In the genomic region with DNA sequence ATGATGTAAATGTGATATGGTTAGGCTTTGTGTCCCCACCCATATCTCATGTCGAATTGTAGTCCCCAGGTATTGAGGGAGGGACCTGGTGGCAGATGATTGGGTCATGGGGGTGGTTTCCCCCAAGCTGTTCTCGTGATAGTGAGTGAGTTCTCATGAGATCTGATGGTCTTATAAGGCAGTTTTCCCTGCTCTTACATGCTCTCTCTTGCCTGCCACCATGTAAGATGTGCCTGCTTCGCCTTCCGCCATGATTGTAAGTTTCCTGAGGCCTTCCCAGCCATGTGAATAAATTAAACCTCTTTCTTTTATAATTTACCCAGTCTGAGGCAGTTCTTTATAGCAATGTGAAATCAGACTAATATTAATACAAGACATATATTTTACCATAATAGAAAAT, we compare ENCODE assay signal across 27 cellular contexts. TPM values are rescaled to one million over a fixed set of nuclear protein-coding genes. Genes with fewer than 3 reads are reported as not detected.
"Had no signal": no experiment of that assay in that cellular context is flagged by ENCODE, and none has a peak within 500 bp of the region (broad histone marks: within the 10 kb centered on the region; RNA-seq: fewer than 3 reads in every experiment).

No MANE protein-coding gene starts in this region.

- H3K36me3 ChIP-seq: stomach, suprapubic skin, thoracic aorta, thyroid gland, tibial artery, tibial nerve, transverse colon, upper lobe of left lung, upper lobe of right lung, uterus, vagina had no signal

- H3K4me1 ChIP-seq: stomach, suprapubic skin, testis, thyroid gland, tibial artery, tibial nerve, transverse colon, upper lobe of left lung, upper lobe of right lung, uterus, vagina had no signal

- H3K9me3 ChIP-seq: stomach, suprapubic skin, testis, thoracic aorta, thyroid gland, tibial artery, tibial nerve, transverse colon, upper lobe of left lung, upper lobe of right lung, uterus, vagina had no signal

- FAIRE-seq: urothelium cell line had no signal

- DNase-seq: stimulated activated CD4-positive, alpha-beta T cell treated with anti-CD3 and anti-CD28 coated beads, Interleukin-2, amount 100 ng/mL, for 48 hours; stimulated activated CD4-positive, alpha-beta T cell treated with anti-CD3 and anti-CD28 coated beads, Interleukin-4, amount 100 ng/mL, for 1 hour; stimulated activated CD4-positive, alpha-beta T cell treated with anti-CD3 and anti-CD28 coated beads, Interleukin-4, amount 100 ng/mL, for 24 hours; stimulated activated CD4-positive, alpha-beta T cell treated with anti-CD3 and anti-CD28 coated beads, Interleukin-4, amount 100 ng/mL, for 4 hours; stimulated activated CD8-positive, alpha-beta memory T cell treated with anti-CD3 and anti-CD28 coated beads, Interleukin-4, amount 100 ng/mL, for 48 hours; stimulated activated naive B cell treated with anti-CD40 and anti-IgM and Interleukin-4, amounts not matched to agents 10 μg/mL and 1 μg/mL and 100 μg/mL, for 72 hours; stimulated activated naive CD4-positive, alpha-beta T cell; stimulated activated naive CD4-positive, alpha-beta T cell treated with Interleukin-2 at 50 U/mL for 16 hours; stimulated activated naive CD8-positive, alpha-beta T cell treated with anti-CD3 and anti-CD28 coated beads, Interleukin-15, amount 100 ng/mL, for 72 hours; stimulated activated naive CD8-positive, alpha-beta T cell treated with anti-CD3 and anti-CD28 coated beads, Interleukin-15, Interleukin-2, amounts not matched to agents 100 U/mL and 50 U/mL, for 24 hours; stomach; substantia nigra; testis; thyroid gland; tibial artery; transverse colon; trophoblast cell; upper lobe of left lung; uterus had no signal

- H3K27ac ChIP-seq: stomach, suprapubic skin, testis, thoracic aorta, thyroid gland, tibial artery, tibial nerve, transverse colon, upper lobe of left lung, upper lobe of right lung, uterus, vagina had no signal

- H3K27me3 ChIP-seq: stomach, suprapubic skin, testis, thyroid gland, tibial artery, tibial nerve, transverse colon, upper lobe of left lung, upper lobe of right lung, uterus, vagina had no signal

- ATAC-seq: stimulated activated effector memory CD8-positive, alpha-beta T cell treated with anti-CD3 and anti-CD28 coated beads, Interleukin-12 subunit alpha, Interleukin-12 subunit beta, amount 100 ng/mL, for 72 hours; stimulated activated memory B cell treated with anti-CD40 and anti-IgM and Interleukin-4, amounts not matched to agents 10 μg/mL and 1 μg/mL and 100 μg/mL, for 72 hours; stimulated activated naive B cell treated with anti-CD40 and anti-IgM and Interleukin-4, amounts not matched to agents 10 μg/mL and 1 μg/mL and 100 μg/mL, for 72 hours; stimulated activated naive CD8-positive, alpha-beta T cell treated with anti-CD3 and anti-CD28 coated beads, Interleukin-15, amount 100 ng/mL, for 72 hours; stimulated activated naive CD8-positive, alpha-beta T cell treated with anti-CD3 and anti-CD28 coated beads, Interleukin-15, Interleukin-2, amounts not matched to agents 100 U/mL and 50 U/mL, for 24 hours; upper lobe of right lung had no signal

- H3K4me3 ChIP-seq: stomach, suprapubic skin, testis, thoracic aorta, thyroid gland, tibial artery, tibial nerve, transverse colon, upper lobe of left lung, upper lobe of right lung, uterus, vagina had no signal

RNA-seq across cellular contexts. Expression of gene S100P, which starts 46.2 kb away (rescaled TPM):
- total RNA-seq: tibial nerve had no signal
